19 cellular contexts compared by ENCODE assay signal in the genomic region with DNA sequence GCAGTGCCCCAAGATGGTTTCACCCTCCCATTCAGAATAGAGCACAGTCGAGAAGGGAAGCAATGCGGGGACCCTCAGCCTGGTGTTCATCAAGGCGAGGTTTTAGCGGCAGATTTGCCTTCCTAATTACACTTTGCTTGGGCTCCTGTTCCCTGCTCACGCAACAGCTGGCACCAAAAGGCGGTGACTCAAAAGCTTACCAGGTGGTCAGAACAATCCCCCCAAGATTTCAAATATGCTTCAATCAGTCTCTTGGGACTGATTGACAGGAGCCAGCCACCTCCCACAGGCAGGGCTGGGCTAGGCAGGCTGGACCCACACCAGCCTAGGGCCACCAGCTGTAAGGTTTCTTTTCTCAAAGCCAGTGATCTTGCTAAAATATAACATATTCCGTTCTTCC. TPM values are rescaled to one million over a fixed set of nuclear protein-coding genes. Genes with fewer than 3 reads are reported as not detected.
DNase-seq lines count a peak whose midpoint lies in the region; ATAC-seq, FAIRE-seq and TF ChIP-seq lines count a peak whose summit lies in the region.
"Had no signal": no experiment of that assay in that cellular context is flagged by ENCODE, and none has a peak within 500 bp of the region (broad histone marks: within the 10 kb centered on the region; RNA-seq: fewer than 3 reads in every experiment).

No MANE protein-coding gene starts in this region.

- CTCF ChIA-PET in activated CD4-positive, alpha-beta memory T cell treated with anti-CD3 and anti-CD28 coated beads, Interleukin-2, amount 10 ng/mL, durations not matched to agents 7 days and 5 days (lab: Charles Lee), result interaction anchor here (1.3 to 7.4 kb wide), 2 partner anchors 15 to 108 kb away, joined by 4 to 77 read pairs; no protein-coding TSS in a partner anchor
- CTCF ChIA-PET in activated CD4-positive, alpha-beta memory T cell treated with anti-CD3 and anti-CD28 coated beads for 36 hours (lab: Charles Lee), result no interaction called here
- CTCF ChIA-PET in activated CD8-positive, alpha-beta T cell treated with anti-CD3 and anti-CD28 coated beads for 36 hours (lab: Charles Lee), result no interaction called here

- H3K4me1 ChIP-seq in kidney (ENCODE audit: control insufficient read depth in 1 of 2, insufficient read depth in 1 of 2, low read depth in 1 of 2, low read length in 2 of 2), result no peaks in the 10 kb centered on the region
- H3K4me1 ChIP-seq: SJSA1 had no signal

- no peak for FAIRE-seq in kidney (lab: Jason Lieb, UNC)
- FAIRE-seq: H54 had no signal

- H3K9ac ChIP-seq in kidney (ENCODE audit: low read length in 2 of 2), result no peak overlapping the region

- H3K9me3 ChIP-seq in kidney (ENCODE audit: control insufficient read depth in 1 of 2, low read length in 2 of 2), result no peaks in the 10 kb centered on the region
- H3K9me3 ChIP-seq: SJSA1 had no signal

- H3K4me1 Mint-ChIP-seq in activated CD4-positive, alpha-beta memory T cell treated with anti-CD3 and anti-CD28 coated beads, Interleukin-2, amount 10 ng/mL, durations not matched to agents 7 days and 5 days, result peaks cover 73% of the 10 kb centered on the region
- peaks cover 49% of the 10 kb centered on the region for H3K4me1 Mint-ChIP-seq in activated CD4-positive, alpha-beta memory T cell treated with anti-CD3 and anti-CD28 coated beads for 36 hours (ENCODE audit: low read depth)
- H3K4me1 Mint-ChIP-seq in activated CD8-positive, alpha-beta T cell treated with anti-CD3 and anti-CD28 coated beads for 36 hours (ENCODE audit: low read depth), result peaks cover 43% of the 10 kb centered on the region

- H3K36me3 Mint-ChIP-seq in activated CD4-positive, alpha-beta memory T cell treated with anti-CD3 and anti-CD28 coated beads, Interleukin-2, amount 10 ng/mL, durations not matched to agents 7 days and 5 days (ENCODE audit: low read depth), result peaks cover 67% of the 10 kb centered on the region
- peaks cover 37% of the 10 kb centered on the region for H3K36me3 Mint-ChIP-seq in activated CD4-positive, alpha-beta memory T cell treated with anti-CD3 and anti-CD28 coated beads for 36 hours
- peaks cover 76% of the 10 kb centered on the region for H3K36me3 Mint-ChIP-seq in activated CD8-positive, alpha-beta T cell treated with anti-CD3 and anti-CD28 coated beads for 36 hours (ENCODE audit: low read depth)

- H3K27ac ChIP-seq in kidney (ENCODE audit: low read depth in 2 of 2, low read length in 2 of 2), result no peak overlapping the region
- H3K27ac ChIP-seq: SJSA1 had no signal

- POLR2A ChIA-PET in activated CD4-positive, alpha-beta memory T cell treated with anti-CD3 and anti-CD28 coated beads, Interleukin-2, amount 10 ng/mL, durations not matched to agents 7 days and 5 days (lab: Charles Lee), result interaction anchor here (1.0 to 7.3 kb wide), 2 partner anchors 9 to 15 kb away, joined by 3 to 57 read pairs; no protein-coding TSS in a partner anchor
- POLR2A ChIA-PET in activated CD4-positive, alpha-beta memory T cell treated with anti-CD3 and anti-CD28 coated beads for 36 hours (lab: Charles Lee), result no interaction called here
- POLR2A ChIA-PET in activated CD8-positive, alpha-beta T cell treated with anti-CD3 and anti-CD28 coated beads for 36 hours (lab: Charles Lee), result interaction anchor here (6.2 kb wide), 1 partner anchor 14 kb away, joined by 91 read pairs; the partner anchor contains the start of gene IGSF9B

- H3K4me3 ChIP-seq in kidney (ENCODE audit: low read length in 2 of 2), result no peak overlapping the region
- H3K4me3 ChIP-seq: SJSA1 had no signal

- TF ChIP-seq CTCF in activated CD8-positive, alpha-beta T cell treated with anti-CD3 and anti-CD28 coated beads for 36 hours (IDR thresholded peaks at IDR 0.05), result no peak
- no peak for TF ChIP-seq CTCF in kidney (IDR thresholded peaks at IDR 0.05; ENCODE audit: borderline replicate concordance, extremely low read depth, insufficient read depth)

- H3K9me3 Mint-ChIP-seq in activated CD4-positive, alpha-beta memory T cell treated with anti-CD3 and anti-CD28 coated beads, Interleukin-2, amount 10 ng/mL, durations not matched to agents 7 days and 5 days, result peaks cover 3% of the 10 kb centered on the region
- no peaks in the 10 kb centered on the region for H3K9me3 Mint-ChIP-seq in activated CD4-positive, alpha-beta memory T cell treated with anti-CD3 and anti-CD28 coated beads for 36 hours
- H3K9me3 Mint-ChIP-seq in activated CD8-positive, alpha-beta T cell treated with anti-CD3 and anti-CD28 coated beads for 36 hours, result no peaks in the 10 kb centered on the region

- peak overlapping the region; percentile 60 for H3K27ac Mint-ChIP-seq in activated CD4-positive, alpha-beta memory T cell treated with anti-CD3 and anti-CD28 coated beads, Interleukin-2, amount 10 ng/mL, durations not matched to agents 7 days and 5 days
- no peak overlapping the region for H3K27ac Mint-ChIP-seq in activated CD4-positive, alpha-beta memory T cell treated with anti-CD3 and anti-CD28 coated beads for 36 hours
- peak overlapping the region; percentile 62 for H3K27ac Mint-ChIP-seq in activated CD8-positive, alpha-beta T cell treated with anti-CD3 and anti-CD28 coated beads for 36 hours
- H3K27ac Mint-ChIP-seq: IgD-negative memory B cell had no signal

- intact Hi-C loops in activated CD4-positive, alpha-beta memory T cell treated with anti-CD3 and anti-CD28 coated beads for 36 hours (cut with micrococcal nuclease), result no loop called here
- intact Hi-C loops in activated CD8-positive, alpha-beta T cell treated with anti-CD3 and anti-CD28 coated beads for 36 hours (cut with micrococcal nuclease), result loop anchor here (10.0 kb wide), 1 partner anchor 282 kb away; the partner anchor contains the start of genes NCAPD3 and VPS26B
- intact Hi-C loops in kidney (cut with DNase I), result no loop called here

- H3K27me3 Mint-ChIP-seq in activated CD4-positive, alpha-beta memory T cell treated with anti-CD3 and anti-CD28 coated beads, Interleukin-2, amount 10 ng/mL, durations not matched to agents 7 days and 5 days, result no peaks in the 10 kb centered on the region
- no peaks in the 10 kb centered on the region for H3K27me3 Mint-ChIP-seq in activated CD4-positive, alpha-beta memory T cell treated with anti-CD3 and anti-CD28 coated beads for 36 hours
- no peaks in the 10 kb centered on the region for H3K27me3 Mint-ChIP-seq in activated CD8-positive, alpha-beta T cell treated with anti-CD3 and anti-CD28 coated beads for 36 hours

- no peaks in the 10 kb centered on the region for H3K36me3 ChIP-seq in kidney (ENCODE audit: control insufficient read depth in 1 of 2, insufficient read depth in 2 of 2, low read length in 2 of 2)
- H3K36me3 ChIP-seq: SJSA1 had no signal

- no peak for DNase-seq in activated CD4-positive, alpha-beta memory T cell treated with anti-CD3 and anti-CD28 coated beads, Interleukin-2, amount 10 ng/mL, durations not matched to agents 7 days and 5 days
- no peak for DNase-seq in activated CD4-positive, alpha-beta memory T cell treated with anti-CD3 and anti-CD28 coated beads for 36 hours
- peak; percentile 79 for DNase-seq in NCI-H2171 treated with DMSO at 0.1 percent for 48 hours (lab: John Stamatoyannopoulos, UW)
- DNase-seq in activated CD8-positive, alpha-beta T cell treated with anti-CD3 and anti-CD28 coated beads for 36 hours, result no peak
- DNase-seq in kidney, result peak; percentile 24
- no peak for DNase-seq in amygdala (lab: John Stamatoyannopoulos, UW)
- no peak for DNase-seq in HUDEP-2 (lab: John Stamatoyannopoulos, UW; ENCODE audit: unreplicated experiment in 76 of 76)
- DNase-seq: C1 segment of cervical spinal cord, COR-L47, DMS53, NCI-H1105, NCI-H1694, NCI-H345, NCI-H748 treated with DMSO at 0.1 percent for 48 hours, PC-3 had no signal

- H3K4me3 Mint-ChIP-seq in activated CD4-positive, alpha-beta memory T cell treated with anti-CD3 and anti-CD28 coated beads, Interleukin-2, amount 10 ng/mL, durations not matched to agents 7 days and 5 days, result peak overlapping the region; percentile 6
- H3K4me3 Mint-ChIP-seq in activated CD4-positive, alpha-beta memory T cell treated with anti-CD3 and anti-CD28 coated beads for 36 hours, result no peak overlapping the region
- H3K4me3 Mint-ChIP-seq in activated CD8-positive, alpha-beta T cell treated with anti-CD3 and anti-CD28 coated beads for 36 hours, result no peak overlapping the region
- H3K4me3 Mint-ChIP-seq: IgD-negative memory B cell had no signal

- ATAC-seq in activated CD8-positive, alpha-beta T cell treated with anti-CD3 and anti-CD28 coated beads for 36 hours, result no peak
- no peak for ATAC-seq in HG03097 (IDR thresholded peaks at IDR 0.05; ENCODE audit: low FRiP score, unreplicated experiment)
- ATAC-seq: PC-3 had no signal

RNA-seq across cellular contexts. Expression of gene IGSF9B, which starts 14.2 kb away (rescaled TPM):
- 10 to 100 TPM; 66.2 to 70.8 TPM for total RNA-seq in activated CD4-positive, alpha-beta memory T cell treated with anti-CD3 and anti-CD28 coated beads, Interleukin-2, amount 10 ng/mL, durations not matched to agents 7 days and 5 days
- 10 to 100 TPM; 24.6 to 30.3 TPM for total RNA-seq in activated CD4-positive, alpha-beta memory T cell treated with anti-CD3 and anti-CD28 coated beads for 36 hours
- 100 to 1,000 TPM; 124 to 136 TPM for total RNA-seq in activated CD8-positive, alpha-beta T cell treated with anti-CD3 and anti-CD28 coated beads for 36 hours
- 10.4 TPM for total RNA-seq in kidney
- polyA plus RNA-seq in kidney (ENCODE audit: insufficient read depth, low read depth, low replicate concordance), result 0.86 TPM
- total RNA-seq: SJSA1 had no signal
- polyA plus RNA-seq: IgD-negative memory B cell had no signal

Comparison
In these comparisons a context has a peak if more than half of its experiments do, and no peak if none do; other contexts are left out.
1. DNase-seq: peak in NCI-H2171 treated with DMSO at 0.1 percent for 48 hours (single experiment) and kidney (single experiment); none in activated CD4-positive, alpha-beta memory T cell treated with anti-CD3 and anti-CD28 coated beads, Interleukin-2, amount 10 ng/mL, durations not matched to agents 7 days and 5 days (single experiment), activated CD4-positive, alpha-beta memory T cell treated with anti-CD3 and anti-CD28 coated beads for 36 hours (single experiment), activated CD8-positive, alpha-beta T cell treated with anti-CD3 and anti-CD28 coated beads for 36 hours (single experiment), amygdala (0 of 56) and HUDEP-2 (0 of 76).